22 cellular contexts compared by ENCODE assay signal in the genomic region with DNA sequence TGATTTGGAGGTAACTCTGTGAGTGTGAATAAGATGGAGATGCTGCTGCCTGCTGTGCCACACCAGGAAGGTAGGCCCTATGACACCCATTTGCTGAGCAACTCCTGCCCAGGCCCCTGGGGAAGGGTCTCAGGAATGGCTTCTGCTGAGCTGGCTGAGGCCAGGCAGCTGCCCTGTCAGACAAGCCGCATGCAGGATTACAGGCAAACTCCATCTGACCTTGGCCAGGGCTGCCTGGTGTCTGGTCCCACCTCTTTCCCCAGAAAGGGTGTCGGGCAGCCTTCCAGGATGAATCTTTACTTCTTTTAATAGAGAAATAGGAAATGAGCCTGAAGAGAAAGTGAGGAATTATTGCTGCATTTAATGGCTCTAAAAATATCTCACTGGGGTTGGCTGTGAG.
"Had no signal": no experiment of that assay in that cellular context is flagged by ENCODE, and none has a peak within 500 bp of the region (broad histone marks: within the 10 kb centered on the region; RNA-seq: fewer than 3 reads in every experiment).

No MANE protein-coding gene starts in this region.

- H3K27me3 ChIP-seq: colonic mucosa, gastrocnemius medialis had no signal

- H3K9me3 ChIP-seq: colonic mucosa, esophagus squamous epithelium, gastrocnemius medialis, heart right ventricle, left ventricle myocardium inferior, lower lobe of right lung, mucosa of descending colon had no signal

- H3K4me3 ChIP-seq: colonic mucosa, esophagus squamous epithelium, gastrocnemius medialis, heart right ventricle, left ventricle myocardium inferior, lower lobe of right lung, mucosa of descending colon had no signal

- ATAC-seq: effector memory CD8-positive, alpha-beta T cell; esophagus mucosa; gastrocnemius medialis; heart right ventricle; left cardiac atrium; lower lobe of right lung; mucosa of descending colon had no signal

- H3K4me1 ChIP-seq: colonic mucosa, gastrocnemius medialis, heart right ventricle, left ventricle myocardium inferior, lower lobe of right lung had no signal

- DNase-seq: colonic mucosa; cortex of kidney; effector CD8-positive, alpha-beta T cell; effector memory CD8-positive, alpha-beta T cell; endodermal cell; erythroblast; esophagus squamous epithelium; foreskin fibroblast; foreskin melanocyte; gastrocnemius medialis; glutamatergic neuron; head of caudate nucleus; heart right ventricle; hippocampal formation; left cardiac atrium; left ventricle myocardium inferior; lower lobe of right lung; mesenchymal stem cell; mucosa of descending colon; naive B cell had no signal

- H3K36me3 ChIP-seq: colonic mucosa, esophagus squamous epithelium, gastrocnemius medialis, heart right ventricle, left ventricle myocardium inferior, lower lobe of right lung had no signal

- H3K27ac ChIP-seq: colonic mucosa, epithelial cell of prostate, esophagus squamous epithelium, gastrocnemius medialis, heart right ventricle, left ventricle myocardium inferior, lower lobe of right lung had no signal
